In the genomic region with DNA sequence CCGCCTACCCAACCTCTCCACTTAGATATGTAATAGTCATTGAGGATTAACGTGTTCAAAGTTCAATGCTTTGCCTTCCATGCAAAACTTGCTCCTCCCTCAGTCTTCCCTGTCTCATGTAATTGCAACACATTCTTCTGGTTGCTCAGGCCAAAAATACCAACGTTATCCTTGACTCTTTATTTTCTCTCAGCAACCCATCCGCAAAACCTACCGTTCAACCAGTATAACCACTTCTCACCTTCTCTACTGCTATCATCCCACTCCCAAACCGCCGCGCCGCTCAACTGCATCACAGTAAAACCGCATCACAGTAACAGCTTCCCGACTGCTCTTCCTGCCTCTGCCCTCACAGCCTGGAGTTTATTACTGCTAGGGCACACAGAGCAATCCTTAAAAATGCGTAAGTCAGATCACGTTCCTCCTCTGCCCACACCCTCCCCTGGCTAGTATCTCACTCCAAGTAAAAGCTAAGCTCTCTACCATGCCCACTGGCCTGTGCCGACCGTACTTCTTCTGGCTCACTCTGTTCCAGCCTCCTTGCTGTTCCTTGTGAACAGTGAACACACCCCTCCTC, we compare ENCODE assay signal across 10 cellular contexts. TPM values are rescaled to one million over a fixed set of nuclear protein-coding genes. Genes with fewer than 3 reads are reported as not detected.
A peak's percentile ranks its signal among the peaks of the same experiment; 100 is the strongest.
DNase-seq lines count a peak whose midpoint lies in the region; ATAC-seq and TF ChIP-seq lines count a peak whose summit lies in the region.
"Had no signal": no experiment of that assay in that cellular context is flagged by ENCODE, and none has a peak within 500 bp of the region (broad histone marks: within the 10 kb centered on the region; RNA-seq: fewer than 3 reads in every experiment).

No MANE protein-coding gene starts in this region.

- TF ChIP-seq EP300 in suprapubic skin (IDR thresholded peaks at IDR 0.05), result no peak

- H3K9me3 ChIP-seq in iPS DF 6.9 (ENCODE audit: control insufficient read depth, insufficient read depth, low read length) (no peaks in the 10 kb centered on the region), suprapubic skin (no peaks in the 10 kb centered on the region)

- peaks cover 71% of the 10 kb centered on the region for H3K4me1 Mint-ChIP-seq in activated CD4-positive, alpha-beta memory T cell treated with anti-CD3 and anti-CD28 coated beads, Interleukin-2, amount 10 ng/mL, durations not matched to agents 7 days and 5 days

- no peaks in the 10 kb centered on the region for H3K27me3 Mint-ChIP-seq in activated CD4-positive, alpha-beta memory T cell treated with anti-CD3 and anti-CD28 coated beads, Interleukin-2, amount 10 ng/mL, durations not matched to agents 7 days and 5 days

- H3K27ac ChIP-seq in iPS DF 6.9 (ENCODE audit: low read length) (no peak overlapping the region), suprapubic skin (peak overlapping the region; percentile 53)

- H3K9me3 Mint-ChIP-seq in activated CD4-positive, alpha-beta memory T cell treated with anti-CD3 and anti-CD28 coated beads, Interleukin-2, amount 10 ng/mL, durations not matched to agents 7 days and 5 days, result no peaks in the 10 kb centered on the region

- H3K27me3 ChIP-seq in iPS DF 6.9 (ENCODE audit: control insufficient read depth, insufficient read depth, low read length) (no peaks in the 10 kb centered on the region), suprapubic skin (no peaks in the 10 kb centered on the region)

- peak overlapping the region; percentile 61 for H3K27ac Mint-ChIP-seq in activated CD4-positive, alpha-beta memory T cell treated with anti-CD3 and anti-CD28 coated beads, Interleukin-2, amount 10 ng/mL, durations not matched to agents 7 days and 5 days

- no CpG with 5 or more reads among the region's 15 CpGs for WGBS in iPS DF 6.9 (ENCODE audit: insufficient coverage, insufficient read length)
- WGBS in suprapubic skin, result 62% methylated on average over 15 of the region's 15 CpGs

- CTCF ChIA-PET in activated CD4-positive, alpha-beta memory T cell treated with anti-CD3 and anti-CD28 coated beads, Interleukin-2, amount 10 ng/mL, durations not matched to agents 7 days and 5 days (lab: Charles Lee), result interaction anchor here (1.0 kb wide), 1 partner anchor 9 kb away, joined by 3 read pairs; no protein-coding TSS in a partner anchor

- TF ChIP-seq POLR2A in suprapubic skin (IDR thresholded peaks at IDR 0.05), result no peak

- H3K36me3 Mint-ChIP-seq in activated CD4-positive, alpha-beta memory T cell treated with anti-CD3 and anti-CD28 coated beads, Interleukin-2, amount 10 ng/mL, durations not matched to agents 7 days and 5 days (ENCODE audit: low read depth), result peaks cover 55% of the 10 kb centered on the region

- POLR2A ChIA-PET in activated CD4-positive, alpha-beta memory T cell treated with anti-CD3 and anti-CD28 coated beads, Interleukin-2, amount 10 ng/mL, durations not matched to agents 7 days and 5 days (lab: Charles Lee), result interaction anchor here (1.6 to 4.9 kb wide), 3 partner anchors 9 to 178 kb away, joined by 6 to 113 read pairs (median 8); a partner anchor contains a TSS

- DNase-seq in activated T-cell treated with anti-CD3 and anti-CD28 coated beads, Interleukin-2, amount 50 U/mL, for 1 hour, result peak; percentile 45
- DNase-seq in activated T-cell treated with anti-CD3 and anti-CD28 coated beads for 4 hours (no peak), iPS DF 6.9 (ENCODE audit: low read depth, low spot score) (peak; percentile 25), suprapubic skin (ENCODE audit: low spot score in 2 of 2) (no peak), GM19238 (ENCODE audit: insufficient read length, low spot score) (no peak)
- DNase-seq in activated CD4-positive, alpha-beta memory T cell treated with anti-CD3 and anti-CD28 coated beads, Interleukin-2, amount 10 ng/mL, durations not matched to agents 7 days and 5 days, result peak; percentile 38
- DNase-seq: ACHN, dermis blood vessel endothelial cell had no signal

- no peak for ATAC-seq in GM19395 (IDR thresholded peaks at IDR 0.05; ENCODE audit: unreplicated experiment)
- ATAC-seq in HG03159 (IDR thresholded peaks at IDR 0.05; ENCODE audit: unreplicated experiment), result no peak

- peaks cover 5% of the 10 kb centered on the region; the same call in 1 of the 2 replicates for H3K4me1 ChIP-seq in iPS DF 6.9 (ENCODE audit: control insufficient read depth, insufficient read depth, low read length)
- H3K4me1 ChIP-seq in suprapubic skin, result peaks cover 21% of the 10 kb centered on the region

- H3K4me3 Mint-ChIP-seq in activated CD4-positive, alpha-beta memory T cell treated with anti-CD3 and anti-CD28 coated beads, Interleukin-2, amount 10 ng/mL, durations not matched to agents 7 days and 5 days, result peak overlapping the region; percentile 51

- H3K4me3 ChIP-seq in iPS DF 6.9 (ENCODE audit: low read length) (no peak overlapping the region), suprapubic skin (no peak overlapping the region)

- no peak for TF ChIP-seq CTCF in suprapubic skin (IDR thresholded peaks at IDR 0.05)

- no peaks in the 10 kb centered on the region for H3K36me3 ChIP-seq in iPS DF 6.9 (ENCODE audit: control insufficient read depth, insufficient read depth, low read length)
- H3K36me3 ChIP-seq in suprapubic skin, result peaks cover 22% of the 10 kb centered on the region

RNA-seq across cellular contexts. Expression of a gene that starts 8.2 kb away (rescaled TPM):
- total RNA-seq in activated CD4-positive, alpha-beta memory T cell treated with anti-CD3 and anti-CD28 coated beads, Interleukin-2, amount 10 ng/mL, durations not matched to agents 7 days and 5 days, result 10 to 100 TPM; 61.6 to 61.8 TPM
- total RNA-seq in suprapubic skin, result 10 to 100 TPM; 42.1 to 66.9 (median 48.0) TPM

RNA-seq across cellular contexts. Expression of a gene that starts 17.7 kb away (rescaled TPM):
- 100 to 1,000 TPM; 187 to 189 TPM for total RNA-seq in activated CD4-positive, alpha-beta memory T cell treated with anti-CD3 and anti-CD28 coated beads, Interleukin-2, amount 10 ng/mL, durations not matched to agents 7 days and 5 days
- total RNA-seq in suprapubic skin, result 10 to 100 TPM; 82.5 to 93.1 (median 89.2) TPM

Comparison
In these comparisons a context has a peak if more than half of its experiments do, and no peak if none do; other contexts are left out.
1. DNase-seq: peak in activated T-cell treated with anti-CD3 and anti-CD28 coated beads, Interleukin-2, amount 50 U/mL, for 1 hour (single experiment), activated CD4-positive, alpha-beta memory T cell treated with anti-CD3 and anti-CD28 coated beads, Interleukin-2, amount 10 ng/mL, durations not matched to agents 7 days and 5 days (single experiment) and iPS DF 6.9 (single experiment); none in activated T-cell treated with anti-CD3 and anti-CD28 coated beads for 4 hours (single experiment), suprapubic skin (0 of 2) and GM19238 (single experiment).